ENCODE assay signal across 18 cellular contexts in genomic region chr10:117651121-117651520, GRCh38.
DNase-seq lines count a peak whose midpoint lies in the region; ATAC-seq, FAIRE-seq and TF ChIP-seq lines count a peak whose summit lies in the region.
"Had no signal": no experiment of that assay in that cellular context is flagged by ENCODE, and none has a peak within 500 bp of the region (broad histone marks: within the 10 kb centered on the region; RNA-seq: fewer than 3 reads in every experiment).

No MANE protein-coding gene starts in this region.

- no peaks in the 10 kb centered on the region for H3K27me3 ChIP-seq in bronchial epithelial cell (ENCODE audit: control insufficient read depth, insufficient read depth, low read length)

- ATAC-seq in esophagus mucosa (peak; percentile 69), GM21723 (IDR thresholded peaks at IDR 0.05; ENCODE audit: unreplicated experiment) (no peak)
- ATAC-seq: GM23338 had no signal

- no peak for TF ChIP-seq CTCF in bronchial epithelial cell (IDR thresholded peaks at IDR 0.05; ENCODE audit: insufficient read depth, low read length, severe bottlenecking)

- no peaks in the 10 kb centered on the region for H3K36me3 ChIP-seq in bronchial epithelial cell (ENCODE audit: control insufficient read depth, insufficient read depth, low read length)
- H3K36me3 ChIP-seq: HAP-1 had no signal

- no peak overlapping the region for H3K4me3 ChIP-seq in bronchial epithelial cell (ENCODE audit: low read depth, low read length)
- H3K4me3 ChIP-seq: GM23338, HAP-1 had no signal

- DNase-seq in GM18507 (ENCODE audit: extremely low spot score, insufficient read length, low read depth) (no peak), bronchial epithelial cell (ENCODE audit: low read depth) (peak; percentile 25), NCI-H748 (lab: John Stamatoyannopoulos, UW; ENCODE audit: unreplicated experiment) (no peak)
- DNase-seq in activated CD4-positive, alpha-beta T cell treated with anti-CD3 and anti-CD28 coated beads, Interleukin-2, amount 50 U/mL, for 4 hours, result no peak
- DNase-seq: C1 segment of cervical spinal cord; Calu3; CD4-positive, alpha-beta memory T cell; COR-L47; DMS53; DMS79 treated with DMSO at 0.1 percent for 48 hours; HFFc6 had no signal

- FAIRE-seq in GM18507 (lab: Jason Lieb, UNC) (peak; percentile 9), bronchial epithelial cell (lab: Jason Lieb, UNC) (peak; percentile 58)
- FAIRE-seq: G401.6, GM19239, H54 had no signal
